ENCODE assay signal across 8 cellular contexts in genomic region chr14:91388551-91388975, GRCh38. TPM values are rescaled to one million over a fixed set of nuclear protein-coding genes. Genes with fewer than 3 reads are reported as not detected.
DNase-seq lines count a peak whose midpoint lies in the region; ATAC-seq and TF ChIP-seq lines count a peak whose summit lies in the region.

No MANE protein-coding gene starts in this region.

- peak; percentile 84 for DNase-seq in activated effector memory CD4-positive, alpha-beta T cell treated with anti-CD3 and anti-CD28 coated beads, Interleukin-2, amount 50 U/mL, for 16 hours
- DNase-seq in activated effector memory CD4-positive, alpha-beta T cell treated with Interleukin-2 at 50 U/mL for 16 hours = no peak
- peak; percentile 71 for DNase-seq in MM.1S
- DNase-seq in stimulated activated naive CD8-positive, alpha-beta T cell treated with anti-CD3 and anti-CD28 coated beads, Interleukin-15, Interleukin-2, amounts not matched to agents 100 U/mL and 50 U/mL, for 24 hours = no peak
- DNase-seq in kidney glomerular epithelial cell (lab: John Stamatoyannopoulos, UW) = no peak
- DNase-seq in uterus = no peak
- DNase-seq in EL = no peak

- no peaks in the 10 kb centered on the region for H3K27me3 ChIP-seq in MM.1S (replicated peaks; ENCODE audit: insufficient read depth, low read length)
- H3K27me3 ChIP-seq in uterus = no peaks in the 10 kb centered on the region

- peak overlapping the region; percentile 48 to 94 (median 92) for H3K27ac Mint-ChIP-seq in brain

- H3K27ac ChIP-seq in MM.1S (ENCODE audit: low read length) = peak overlapping the region; percentile 94
- H3K27ac ChIP-seq in uterus = no peak overlapping the region

- H3K4me1 ChIP-seq in MM.1S (ENCODE audit: low read length) = peaks cover 79% of the 10 kb centered on the region
- no peaks in the 10 kb centered on the region for H3K4me1 ChIP-seq in uterus

- peaks cover 5% of the 10 kb centered on the region for H3K27me3 Mint-ChIP-seq in brain

- peaks cover 49% of the 10 kb centered on the region for H3F3A ChIP-seq in MM.1S (ENCODE audit: insufficient read depth, low read length)

- H3K4me2 ChIP-seq in MM.1S (ENCODE audit: low read depth, low read length) = peak overlapping the region; percentile 82

- peaks cover 100% of the 10 kb centered on the region for H3K79me2 ChIP-seq in MM.1S (ENCODE audit: low read length)

- peaks cover 58% of the 10 kb centered on the region for H3K4me1 Mint-ChIP-seq in brain

- H2AFZ ChIP-seq in MM.1S (ENCODE audit: low read length) = no peak overlapping the region

- peak overlapping the region; percentile 5; the same call in 1 of the 2 replicates for H3K4me3 ChIP-seq in MM.1S (ENCODE audit: low read length)
- no peak overlapping the region for H3K4me3 ChIP-seq in uterus

- H3K9me3 Mint-ChIP-seq in brain = peaks cover 0 to 3% (median 0%) of the 10 kb centered on the region in 5 experiments

- H3K9me3 ChIP-seq in MM.1S (replicated peaks; ENCODE audit: insufficient read depth, low read length) (no peaks in the 10 kb centered on the region), uterus (no peaks in the 10 kb centered on the region)

- intact Hi-C loops in uterus (cut with DNase I; ENCODE audit: low total_unique reads) = no loop called here

- TF ChIP-seq POLR2A in uterus (IDR thresholded peaks at IDR 0.05) = no peak

- H3K4me3 Mint-ChIP-seq in brain = no peak overlapping the region

- TF ChIP-seq CTCF in MM.1S (IDR thresholded peaks at IDR 0.05; ENCODE audit: low read length) = no peak
- no peak for TF ChIP-seq CTCF in brain (conservative IDR thresholded peaks at IDR 0.05)
- no peak for TF ChIP-seq CTCF in uterus (IDR thresholded peaks at IDR 0.05)

- no peaks in the 10 kb centered on the region for H3K9me2 ChIP-seq in MM.1S (replicated peaks; ENCODE audit: insufficient read depth, low read length)

- peak overlapping the region; percentile 56 for H3K9ac ChIP-seq in MM.1S (ENCODE audit: low read length)

- H3K36me3 ChIP-seq in MM.1S (replicated peaks; ENCODE audit: insufficient read depth, low read length) (no peaks in the 10 kb centered on the region), uterus (no peaks in the 10 kb centered on the region)

- peak; percentile 69 for ATAC-seq in stimulated activated naive CD8-positive, alpha-beta T cell treated with anti-CD3 and anti-CD28 coated beads, Interleukin-15, Interleukin-2, amounts not matched to agents 100 U/mL and 50 U/mL, for 24 hours

- no peaks in the 10 kb centered on the region; the same call in 1 of the 2 replicates for H4K20me1 ChIP-seq in MM.1S (ENCODE audit: insufficient read depth, low read length)

- no peaks in the 10 kb centered on the region for H3K36me3 Mint-ChIP-seq in brain

RNA-seq across cellular contexts. Expression of gene CCDC88C, which starts 29.1 kb away (rescaled TPM):
- polyA plus RNA-seq in brain (ENCODE audit: insufficient read depth, low read depth, low replicate concordance) = 40.2 TPM
- 10 to 100 TPM in 2 of 4 donors, 1 to 10 TPM in 2; 3.2 to 32.7 (median 11.0) TPM for total RNA-seq in uterus

Comparison
In these comparisons a context has a peak if more than half of its experiments do, and no peak if none do; other contexts are left out.
1. DNase-seq: peak in activated effector memory CD4-positive, alpha-beta T cell treated with anti-CD3 and anti-CD28 coated beads, Interleukin-2, amount 50 U/mL, for 16 hours (single experiment) and MM.1S (single experiment); none in activated effector memory CD4-positive, alpha-beta T cell treated with Interleukin-2 at 50 U/mL for 16 hours (single experiment), stimulated activated naive CD8-positive, alpha-beta T cell treated with anti-CD3 and anti-CD28 coated beads, Interleukin-15, Interleukin-2, amounts not matched to agents 100 U/mL and 50 U/mL, for 24 hours (single experiment), kidney glomerular epithelial cell (single experiment), uterus (0 of 2) and EL (single experiment).